15 cellular contexts compared by ENCODE assay signal in the genomic region with DNA sequence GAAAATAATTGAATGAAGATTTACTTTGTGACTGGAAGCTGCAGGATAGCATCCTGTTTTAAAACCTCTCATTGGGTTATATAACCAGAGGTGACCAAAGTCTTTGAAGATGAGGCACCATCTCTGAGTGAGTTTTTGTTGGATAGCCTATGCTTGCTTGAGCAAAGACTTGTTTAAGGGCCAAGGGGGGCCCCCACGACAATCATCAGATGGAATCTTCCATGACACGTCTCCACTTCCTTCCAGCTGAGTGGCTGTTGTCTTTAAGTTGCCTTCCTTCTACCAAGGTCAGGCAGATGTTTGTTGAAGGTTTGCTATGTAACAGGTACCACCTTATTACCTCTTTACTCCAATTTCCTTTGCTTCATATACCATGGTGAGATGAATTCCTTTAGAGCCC.
DNase-seq lines count a peak whose midpoint lies in the region; TF ChIP-seq lines count a peak whose summit lies in the region.
"Had no signal": no experiment of that assay in that cellular context is flagged by ENCODE, and none has a peak within 500 bp of the region (broad histone marks: within the 10 kb centered on the region; RNA-seq: fewer than 3 reads in every experiment).

No MANE protein-coding gene starts in this region.

- intact Hi-C loops in activated naive CD4-positive, alpha-beta T cell treated with anti-CD3 and anti-CD28 coated beads for 36 hours (cut with micrococcal nuclease), result no loop called here
- intact Hi-C loops in activated CD4-positive, alpha-beta memory T cell treated with anti-CD3 and anti-CD28 coated beads for 36 hours (cut with micrococcal nuclease), result loop anchor here (2.0 kb wide), 1 partner anchor 24 kb away; no protein-coding TSS in a partner anchor
- intact Hi-C loops in colonic mucosa (cut with DNase I), result no loop called here

- no peak overlapping the region for H4K8ac ChIP-seq in H9 (replicated peaks; ENCODE audit: insufficient read length, low read depth, low read length)

- H3K79me1 ChIP-seq in H9 (ENCODE audit: insufficient read depth, low read depth, low read length, poor library complexity, severe bottlenecking), result no peaks in the 10 kb centered on the region

- no peak overlapping the region for H3K4me3 ChIP-seq in colonic mucosa
- H3K4me3 ChIP-seq: body of pancreas, testis had no signal

- peak overlapping the region; percentile 54 for H3K27ac Mint-ChIP-seq in activated naive CD4-positive, alpha-beta T cell treated with anti-CD3 and anti-CD28 coated beads for 36 hours
- H3K27ac Mint-ChIP-seq in H9, result no peak overlapping the region
- peak overlapping the region; percentile 68 for H3K27ac Mint-ChIP-seq in activated CD4-positive, alpha-beta memory T cell treated with anti-CD3 and anti-CD28 coated beads for 36 hours
- H3K27ac Mint-ChIP-seq: mesothelial cell of epicardium, nephron progenitor cell had no signal

- H4K91ac ChIP-seq in H9 (ENCODE audit: insufficient read length, low read depth, low read length), result no peak overlapping the region

- H2BK15ac ChIP-seq in H9 (ENCODE audit: low read depth, low read length), result no peak overlapping the region

- H3K79me2 ChIP-seq in H9 (ENCODE audit: insufficient read depth, low read length), result no peaks in the 10 kb centered on the region

- H3K4me2 ChIP-seq in H9 (ENCODE audit: insufficient read depth, insufficient read length, low read length), result no peak overlapping the region

- H3K9me3 ChIP-seq in H9 (ENCODE audit: control insufficient read depth, low read depth, low read length) (no peaks in the 10 kb centered on the region), colonic mucosa (no peaks in the 10 kb centered on the region)
- H3K9me3 ChIP-seq: body of pancreas, testis had no signal

- H3K4me1 Mint-ChIP-seq in activated naive CD4-positive, alpha-beta T cell treated with anti-CD3 and anti-CD28 coated beads for 36 hours (ENCODE audit: low read depth), result peaks cover 70% of the 10 kb centered on the region
- peaks cover 31 to 34% of the 10 kb centered on the region in 2 experiments for H3K4me1 Mint-ChIP-seq in H9
- peaks cover 75% of the 10 kb centered on the region for H3K4me1 Mint-ChIP-seq in activated CD4-positive, alpha-beta memory T cell treated with anti-CD3 and anti-CD28 coated beads for 36 hours (ENCODE audit: low read depth)
- H3K4me1 Mint-ChIP-seq: nephron progenitor cell had no signal

- no CpG with 5 or more reads among the region's 2 CpGs for WGBS in H9 (ENCODE audit: extremely low coverage, insufficient read length, low lambda C conversion rate)

- no peak overlapping the region for H3K14ac ChIP-seq in H9 (ENCODE audit: insufficient read depth, low read length)

- no peak overlapping the region for H2AFZ ChIP-seq in H9 (ENCODE audit: low read length)

- H3K27ac ChIP-seq in H9 (ENCODE audit: insufficient read length, low read depth, low read length), result no peak overlapping the region
- no peak overlapping the region for H3K27ac ChIP-seq in colonic mucosa
- H3K27ac ChIP-seq: body of pancreas, testis had no signal

- H2BK120ac ChIP-seq in H9 (ENCODE audit: low read depth, low read length, poor library complexity, severe bottlenecking), result no peak overlapping the region

- H3K4me1 ChIP-seq in H9 (ENCODE audit: insufficient read depth, low read length) (peaks cover 7% of the 10 kb centered on the region), colonic mucosa (no peaks in the 10 kb centered on the region)

- no peak overlapping the region for H3K4me3 Mint-ChIP-seq in activated naive CD4-positive, alpha-beta T cell treated with anti-CD3 and anti-CD28 coated beads for 36 hours
- no peak overlapping the region for H3K4me3 Mint-ChIP-seq in H9
- H3K4me3 Mint-ChIP-seq in activated CD4-positive, alpha-beta memory T cell treated with anti-CD3 and anti-CD28 coated beads for 36 hours, result no peak overlapping the region
- H3K4me3 Mint-ChIP-seq: mesothelial cell of epicardium, nephron progenitor cell had no signal

- H3K27me3 ChIP-seq in H9 (ENCODE audit: insufficient read depth, low read length) (no peaks in the 10 kb centered on the region), colonic mucosa (no peaks in the 10 kb centered on the region)
- H3K27me3 ChIP-seq: body of pancreas, testis had no signal

- CTCF ChIA-PET in activated naive CD4-positive, alpha-beta T cell treated with anti-CD3 and anti-CD28 coated beads for 36 hours (lab: Charles Lee), result interaction anchor here (1.2 kb wide), 1 partner anchor 12 kb away, joined by 4 read pairs; no protein-coding TSS in a partner anchor
- CTCF ChIA-PET in activated CD4-positive, alpha-beta memory T cell treated with anti-CD3 and anti-CD28 coated beads for 36 hours (lab: Charles Lee), result interaction anchor here (1.5 kb wide), 1 partner anchor 75 kb away, joined by 3 read pairs; no protein-coding TSS in a partner anchor

- H4K20me1 ChIP-seq in H9 (ENCODE audit: control insufficient read depth, insufficient read depth, insufficient read length), result no peaks in the 10 kb centered on the region

- no peak overlapping the region for H2BK20ac ChIP-seq in H9 (ENCODE audit: low read depth, low read length, poor library complexity, severe bottlenecking)

- no peak overlapping the region for H3T11ph ChIP-seq in H9 (ENCODE audit: low read length)

- no peak overlapping the region for H2AK5ac ChIP-seq in H9 (ENCODE audit: insufficient read length, low read length)

- H3K18ac ChIP-seq in H9 (ENCODE audit: insufficient read length, low read depth, low read length), result no peak overlapping the region

- DNase-seq in activated naive CD4-positive, alpha-beta T cell treated with anti-CD3 and anti-CD28 coated beads for 36 hours, result peak; percentile 76
- no peak for DNase-seq in activated naive CD4-positive, alpha-beta T cell treated with anti-CD3 and anti-CD28 coated beads, Interleukin-2, amount 50 U/mL, for 16 hours
- DNase-seq in H9 (no peak), colonic mucosa (no peak), OCI-M1 (lab: John Stamatoyannopoulos, UW) (no peak), HuH-7.5 (ENCODE audit: low spot score) (no peak)
- DNase-seq in activated CD4-positive, alpha-beta memory T cell treated with anti-CD3 and anti-CD28 coated beads for 36 hours, result peak; percentile 71
- DNase-seq in stimulated activated CD4-positive, alpha-beta T cell treated with anti-CD3 and anti-CD28 coated beads, Interleukin-4, amount 100 ng/mL, for 24 hours, result peak; percentile 16
- DNase-seq: body of pancreas, glutamatergic neuron, NCI-H1417 treated with DMSO at 0.1 percent for 48 hours, NCI-H524 treated with DMSO at 0.1 percent for 48 hours, nephron progenitor cell, testis had no signal

- TF ChIP-seq CTCF in H9 (conservative IDR thresholded peaks at IDR 0.05), result no peak
- no peak for TF ChIP-seq CTCF in colonic mucosa (IDR thresholded peaks at IDR 0.05)

- no peak overlapping the region for H3K4ac ChIP-seq in H9 (ENCODE audit: low read depth, low read length)

- POLR2A ChIA-PET in activated CD4-positive, alpha-beta memory T cell treated with anti-CD3 and anti-CD28 coated beads for 36 hours (lab: Charles Lee), result interaction anchor here (0.9 kb wide), 1 partner anchor 17 kb away, joined by 3 read pairs; no protein-coding TSS in a partner anchor

- H2BK12ac ChIP-seq in H9 (ENCODE audit: insufficient read length, low read depth, low read length), result peak overlapping the region; percentile 65

- peaks cover 13% of the 10 kb centered on the region for H3K36me3 Mint-ChIP-seq in activated naive CD4-positive, alpha-beta T cell treated with anti-CD3 and anti-CD28 coated beads for 36 hours (ENCODE audit: low read depth)
- no peaks in the 10 kb centered on the region for H3K36me3 Mint-ChIP-seq in H9 (ENCODE audit: insufficient read depth in 1 of 3, low read depth in 3 of 3)
- H3K36me3 Mint-ChIP-seq in activated CD4-positive, alpha-beta memory T cell treated with anti-CD3 and anti-CD28 coated beads for 36 hours, result peaks cover 12% of the 10 kb centered on the region
- H3K36me3 Mint-ChIP-seq: mesothelial cell of epicardium had no signal

- no peaks in the 10 kb centered on the region for H3K9me3 Mint-ChIP-seq in activated naive CD4-positive, alpha-beta T cell treated with anti-CD3 and anti-CD28 coated beads for 36 hours
- no peaks in the 10 kb centered on the region for H3K9me3 Mint-ChIP-seq in H9
- no peaks in the 10 kb centered on the region for H3K9me3 Mint-ChIP-seq in activated CD4-positive, alpha-beta memory T cell treated with anti-CD3 and anti-CD28 coated beads for 36 hours
- H3K9me3 Mint-ChIP-seq: mesothelial cell of epicardium, nephron progenitor cell had no signal

- no peak overlapping the region for H4K5ac ChIP-seq in H9 (ENCODE audit: insufficient read length, low read depth, low read length)

- no peaks in the 10 kb centered on the region for H3K23me2 ChIP-seq in H9 (ENCODE audit: insufficient read length, low read depth, low read length, poor library complexity, severe bottlenecking)

- H3K27me3 Mint-ChIP-seq in activated naive CD4-positive, alpha-beta T cell treated with anti-CD3 and anti-CD28 coated beads for 36 hours (ENCODE audit: low read depth), result no peaks in the 10 kb centered on the region
- no peaks in the 10 kb centered on the region for H3K27me3 Mint-ChIP-seq in H9 (ENCODE audit: low read depth)
- no peaks in the 10 kb centered on the region for H3K27me3 Mint-ChIP-seq in activated CD4-positive, alpha-beta memory T cell treated with anti-CD3 and anti-CD28 coated beads for 36 hours

- H3K9ac ChIP-seq in H9 (ENCODE audit: extremely low read depth, insufficient read length, low read length) (no peak overlapping the region), colonic mucosa (ENCODE audit: low read depth in 2 of 2, low read length in 2 of 2) (no peak overlapping the region)

- no peaks in the 10 kb centered on the region for H3K36me3 ChIP-seq in colonic mucosa

- H2BK5ac ChIP-seq in H9 (ENCODE audit: insufficient read length, low read length), result no peak overlapping the region

- H3K56ac ChIP-seq in H9 (ENCODE audit: insufficient read length, low read depth, low read length), result no peak overlapping the region

- no peak overlapping the region for H3K23ac ChIP-seq in H9 (ENCODE audit: insufficient read length, low read depth, low read length)

Comparison
In these comparisons a context has a peak if more than half of its experiments do, and no peak if none do; other contexts are left out.
1. DNase-seq: peak in activated naive CD4-positive, alpha-beta T cell treated with anti-CD3 and anti-CD28 coated beads for 36 hours (single experiment), activated CD4-positive, alpha-beta memory T cell treated with anti-CD3 and anti-CD28 coated beads for 36 hours (single experiment) and stimulated activated CD4-positive, alpha-beta T cell treated with anti-CD3 and anti-CD28 coated beads, Interleukin-4, amount 100 ng/mL, for 24 hours (single experiment); none in activated naive CD4-positive, alpha-beta T cell treated with anti-CD3 and anti-CD28 coated beads, Interleukin-2, amount 50 U/mL, for 16 hours (single experiment), H9 (single experiment), colonic mucosa (single experiment), OCI-M1 (single experiment) and HuH-7.5 (single experiment).
2. H3K27ac Mint-ChIP-seq: peak in activated naive CD4-positive, alpha-beta T cell treated with anti-CD3 and anti-CD28 coated beads for 36 hours (single experiment) and activated CD4-positive, alpha-beta memory T cell treated with anti-CD3 and anti-CD28 coated beads for 36 hours (single experiment); none in H9 (0 of 3).